Comparison of ENCODE assay signal across 6 cellular contexts in genomic region chr19:3479177-3479818, GRCh38. TPM values are rescaled to one million over a fixed set of nuclear protein-coding genes. Genes with fewer than 3 reads are reported as not detected.
DNase-seq lines count a peak whose midpoint lies in the region; ATAC-seq and TF ChIP-seq lines count a peak whose summit lies in the region.

No MANE protein-coding gene starts in this region.

- no peaks in the 10 kb centered on the region for H3F3A ChIP-seq in Loucy (ENCODE audit: low read depth)

- no peak for ATAC-seq in GM18502 (IDR thresholded peaks at IDR 0.05; ENCODE audit: poor library complexity, unreplicated experiment)
- ATAC-seq in Right ventricle myocardium inferior = no peak

- H3K9me3 ChIP-seq in Loucy (ENCODE audit: insufficient read depth, low read depth, low read length) = no peaks in the 10 kb centered on the region

- DNase-seq in activated CD4-positive, alpha-beta T cell treated with anti-CD3 and anti-CD28 coated beads for 48 hours = peak; percentile 67
- DNase-seq in stimulated activated CD4-positive, alpha-beta T cell treated with anti-CD3 and anti-CD28 coated beads, Interleukin-15, amount 100 ng/mL, for 24 hours = peak; percentile 48
- DNase-seq in AG08396 (ENCODE audit: low spot score) (no peak), Right ventricle myocardium inferior (ENCODE audit: missing footprints) (no peak)

- peak overlapping the region; percentile 59; the same call in 1 of the 2 replicates for H2AFZ ChIP-seq in Loucy (ENCODE audit: low read length)

- no peaks in the 10 kb centered on the region for H3K27me3 ChIP-seq in Loucy (ENCODE audit: insufficient read depth, low read length, poor library complexity, severe bottlenecking)

- peak overlapping the region; percentile 94 for H3K4me2 ChIP-seq in Loucy (ENCODE audit: low read depth, low read length, poor library complexity, severe bottlenecking)

- H3K79me2 ChIP-seq in Loucy (ENCODE audit: insufficient read depth, low read length) = peaks cover 54% of the 10 kb centered on the region

- peaks cover 54% of the 10 kb centered on the region for H3K4me1 ChIP-seq in Loucy (ENCODE audit: insufficient read depth, low read length, poor library complexity, severe bottlenecking)

- H3K9ac ChIP-seq in Loucy (ENCODE audit: low read depth, low read length, poor library complexity, severe bottlenecking) = peak overlapping the region; percentile 98

- TF ChIP-seq CTCF in Loucy (conservative IDR thresholded peaks at IDR 0.05; ENCODE audit: low read length) = no peak

- peaks cover 8% of the 10 kb centered on the region; the same call in 1 of the 2 replicates for H3K9me2 ChIP-seq in Loucy (replicated peaks; ENCODE audit: low read depth, low read length)

- peak overlapping the region; percentile 91 for H3K4me3 ChIP-seq in Loucy (ENCODE audit: low read length, poor library complexity, severe bottlenecking)

- H3K36me3 ChIP-seq in Loucy (ENCODE audit: insufficient read depth, low read length) = peaks cover 8% of the 10 kb centered on the region; the same call in 1 of the 2 replicates

- intact Hi-C loops in Right ventricle myocardium inferior (cut with DNase I) = no loop called here

- H4K20me1 ChIP-seq in Loucy (ENCODE audit: insufficient read depth, low read length, poor library complexity, severe bottlenecking) = peaks cover 3% of the 10 kb centered on the region

RNA-seq across cellular contexts. Expression of gene SMIM24, which starts 1.0 kb away (rescaled TPM):
- total RNA-seq in Right ventricle myocardium inferior = not detected

RNA-seq across cellular contexts. Expression of gene SMIM44, which starts 3.9 kb away (rescaled TPM):
- total RNA-seq in Right ventricle myocardium inferior = not detected

RNA-seq across cellular contexts. Expression of gene DOHH, which starts 21.2 kb away (rescaled TPM):
- 11.1 TPM for total RNA-seq in Right ventricle myocardium inferior

RNA-seq across cellular contexts. Expression of gene FZR1, which starts 26.8 kb away (rescaled TPM):
- 19.4 TPM for total RNA-seq in Right ventricle myocardium inferior

RNA-seq across cellular contexts. Expression of gene TEKTIP1, which starts 59.7 kb away (rescaled TPM):
- total RNA-seq in Right ventricle myocardium inferior = not detected

Comparison
In these comparisons a context has a peak if more than half of its experiments do, and no peak if none do; other contexts are left out.
1. DNase-seq: peak in activated CD4-positive, alpha-beta T cell treated with anti-CD3 and anti-CD28 coated beads for 48 hours (single experiment) and stimulated activated CD4-positive, alpha-beta T cell treated with anti-CD3 and anti-CD28 coated beads, Interleukin-15, amount 100 ng/mL, for 24 hours (single experiment); none in AG08396 (single experiment) and Right ventricle myocardium inferior (single experiment).